ENCODE assay signal across 8 cellular contexts in the genomic region with DNA sequence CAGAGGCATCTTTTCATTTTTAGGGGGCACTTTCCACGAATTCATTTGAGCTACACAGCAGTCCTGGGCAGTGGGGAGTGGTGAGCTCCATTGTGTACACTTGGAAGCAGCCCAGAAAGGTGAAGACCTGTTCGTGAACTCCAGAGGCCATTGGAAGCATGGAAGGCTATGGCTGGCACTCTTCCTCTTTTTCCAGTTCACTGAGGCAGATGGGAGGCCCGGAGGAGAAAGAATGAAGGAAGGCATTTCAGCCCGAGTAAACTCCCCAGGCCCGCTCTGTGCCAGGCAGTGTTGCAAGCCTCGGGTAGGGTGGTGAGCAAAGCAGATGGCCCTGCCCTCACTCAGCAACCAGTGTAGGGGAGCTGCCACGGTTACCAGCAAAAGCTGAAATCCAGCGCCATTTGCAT. TPM values are rescaled to one million over a fixed set of nuclear protein-coding genes. Genes with fewer than 3 reads are reported as not detected.
DNase-seq lines count a peak whose midpoint lies in the region; ATAC-seq and TF ChIP-seq lines count a peak whose summit lies in the region.

No MANE protein-coding gene starts in this region.

- H3K4me3 Mint-ChIP-seq in activated T-cell treated with anti-CD3 and anti-CD28 coated beads, Interleukin-2, amount 50 U/mL, for 4 hours = peak overlapping the region; percentile 92

- H3K4me3 ChIP-seq in OCI-LY3 (ENCODE audit: low read length) (peak overlapping the region; percentile 87), duodenal mucosa (ENCODE audit: low read depth in 1 of 2, low read length in 2 of 2) (peak overlapping the region; percentile 84 to 93), mesodermal cell (ENCODE audit: extremely low read depth, insufficient read depth, low read length, poor library complexity, severe bottlenecking) (peak overlapping the region; percentile 95), uterus (peak overlapping the region; percentile 57 to 71)

- peaks cover 28% of the 10 kb centered on the region for H4K20me1 ChIP-seq in OCI-LY3 (ENCODE audit: insufficient read depth, low read length)

- DNase-seq in activated T-cell treated with anti-CD3 and anti-CD28 coated beads, Interleukin-2, amount 50 U/mL, for 4 hours = no peak
- no peak for DNase-seq in activated T-cell treated with anti-CD3 and anti-CD28 coated beads, Interleukin-2, amount 50 U/mL, for 1 hour
- DNase-seq in uterus (no peak), NCI-H2107 treated with DMSO at 0.1 percent for 48 hours (lab: John Stamatoyannopoulos, UW; ENCODE audit: unreplicated experiment) (no peak)

- H3K4me1 ChIP-seq in OCI-LY3 (ENCODE audit: low read length) (peaks cover 28% of the 10 kb centered on the region), duodenal mucosa (ENCODE audit: control insufficient read depth in 1 of 2, insufficient read depth in 2 of 2, low read length in 2 of 2) (peaks cover 26 to 27% of the 10 kb centered on the region in 2 donors), mesodermal cell (ENCODE audit: control insufficient read depth, insufficient read depth, low read length, poor library complexity, severe bottlenecking) (peaks cover 36% of the 10 kb centered on the region), uterus (no peaks in the 10 kb centered on the region)

- peaks cover 20% of the 10 kb centered on the region for H3K36me3 ChIP-seq in OCI-LY3 (replicated peaks; ENCODE audit: low read depth, low read length)
- H3K36me3 ChIP-seq in duodenal mucosa (ENCODE audit: control insufficient read depth in 1 of 2, insufficient read depth in 2 of 2, low read length in 2 of 2) = peaks cover 0 to 10% of the 10 kb centered on the region in 2 donors
- H3K36me3 ChIP-seq in mesodermal cell (ENCODE audit: control insufficient read depth, insufficient read depth, low read length) = peaks cover 34% of the 10 kb centered on the region
- no peaks in the 10 kb centered on the region for H3K36me3 ChIP-seq in uterus

- TF ChIP-seq POLR2A in uterus (IDR thresholded peaks at IDR 0.05) = no peak

- ATAC-seq in activated T-cell treated with anti-CD3 and anti-CD28 coated beads, Interleukin-2, amount 50 U/mL, for 4 hours = peak in 1 of 2 donors; percentile 0
- ATAC-seq in GM18519 (IDR thresholded peaks at IDR 0.05; ENCODE audit: low FRiP score, unreplicated experiment) = no peak

- TF ChIP-seq CTCF in OCI-LY3 (IDR thresholded peaks at IDR 0.05; ENCODE audit: low read depth, low read length) (no peak), uterus (IDR thresholded peaks at IDR 0.05) (no peak)

- H3K9ac ChIP-seq in OCI-LY3 (ENCODE audit: low read length) (peak overlapping the region; percentile 75), duodenal mucosa (ENCODE audit: low read depth in 1 of 2, low read length in 2 of 2) (peak overlapping the region in 1 of 2 donors; percentile 77)

- H3K9me3 ChIP-seq in OCI-LY3 (ENCODE audit: insufficient read depth, low read length) (no peaks in the 10 kb centered on the region), duodenal mucosa (ENCODE audit: control insufficient read depth in 1 of 2, low read length in 2 of 2) (no peaks in the 10 kb centered on the region), mesodermal cell (ENCODE audit: control insufficient read depth, low read length) (no peaks in the 10 kb centered on the region), uterus (no peaks in the 10 kb centered on the region)

- H3K27ac ChIP-seq in OCI-LY3 (ENCODE audit: low read length) (peak overlapping the region; percentile 56), duodenal mucosa (ENCODE audit: low read depth, low read length) (no peak overlapping the region), mesodermal cell (ENCODE audit: low read depth, low read length, severe bottlenecking) (peak overlapping the region; percentile 67), uterus (no peak overlapping the region)

- peaks cover 42% of the 10 kb centered on the region for H3K79me2 ChIP-seq in OCI-LY3 (ENCODE audit: low read length)

- peak overlapping the region; percentile 68; the same call in 1 of the 2 replicates for H2AFZ ChIP-seq in OCI-LY3 (ENCODE audit: low read depth, low read length)

- peaks cover 27% of the 10 kb centered on the region for H3K27me3 Mint-ChIP-seq in activated T-cell treated with anti-CD3 and anti-CD28 coated beads, Interleukin-2, amount 50 U/mL, for 4 hours (ENCODE audit: low read depth)

- no peaks in the 10 kb centered on the region for H3K9me3 Mint-ChIP-seq in activated T-cell treated with anti-CD3 and anti-CD28 coated beads, Interleukin-2, amount 50 U/mL, for 4 hours

- 4 to 11% methylated on average over 5 to 6 of the region's 8 CpGs for WGBS in mesodermal cell (ENCODE audit: insufficient coverage in 2 of 2), 2 experiments

- intact Hi-C loops in uterus (cut with DNase I; ENCODE audit: low total_unique reads) = no loop called here

- H3K36me3 Mint-ChIP-seq in activated T-cell treated with anti-CD3 and anti-CD28 coated beads, Interleukin-2, amount 50 U/mL, for 4 hours (ENCODE audit: insufficient read depth) = no peaks in the 10 kb centered on the region

- peak overlapping the region; percentile 75 for H3K4me2 ChIP-seq in OCI-LY3 (ENCODE audit: low read length)

- no peaks in the 10 kb centered on the region for H3K27me3 ChIP-seq in OCI-LY3 (ENCODE audit: low read depth, low read length)
- H3K27me3 ChIP-seq in duodenal mucosa (ENCODE audit: control insufficient read depth in 1 of 2, insufficient read depth in 2 of 2, low read length in 2 of 2) = no peaks in the 10 kb centered on the region
- H3K27me3 ChIP-seq in uterus = no peaks in the 10 kb centered on the region

- peaks cover 18% of the 10 kb centered on the region for H3K4me1 Mint-ChIP-seq in activated T-cell treated with anti-CD3 and anti-CD28 coated beads, Interleukin-2, amount 50 U/mL, for 4 hours (ENCODE audit: low read depth)

RNA-seq across cellular contexts. Expression of a gene that starts 0.7 kb away (rescaled TPM):
- total RNA-seq in activated T-cell treated with anti-CD3 and anti-CD28 coated beads, Interleukin-2, amount 50 U/mL, for 4 hours = 10 to 100 TPM; 53.0 to 70.5 (median 66.8) TPM
- 129 TPM for polyA plus RNA-seq in mesodermal cell (2013, experiment 1 of 2)
- polyA plus RNA-seq in mesodermal cell (2013, experiment 2 of 2) = 113 TPM
- 10 to 100 TPM in 3 of 4 donors, 1 to 10 TPM in 1; 5.3 to 36.1 (median 13.7) TPM for total RNA-seq in uterus

Comparison
In these comparisons a context has a peak if more than half of its experiments do, and no peak if none do; other contexts are left out.
1. H3K27ac ChIP-seq: peak in OCI-LY3 (single experiment) and mesodermal cell (single experiment); none in duodenal mucosa (single experiment) and uterus (0 of 2).
2. Peak in every context shown above with its lines, with median percentiles within 50 percentile points of each other: H3K4me3 ChIP-seq.